Comparison of ENCODE assay signal across 18 cellular contexts in genomic region chr10:14761372-14761771, GRCh38.
"Had no signal": no experiment of that assay in that cellular context is flagged by ENCODE, and none has a peak within 500 bp of the region (broad histone marks: within the 10 kb centered on the region; RNA-seq: fewer than 3 reads in every experiment).

No MANE protein-coding gene starts in this region.

- H3K4me3 Mint-ChIP-seq: activated CD4-positive, alpha-beta T cell treated with anti-CD3 and anti-CD28 coated beads for 36 hours; activated T-helper 1 cell treated with anti-CD3 and anti-CD28 coated beads, Interleukin-12 subunit alpha, Interleukin-12 subunit beta, Interleukin-2, Interleukin-4 antibody, amounts not matched to agents 30 ng/mL and 10 ng/mL and 1 ng/mL, durations not matched to agents 14 hours and 24 hours and 36 hours; mesothelial cell of epicardium; nephron progenitor cell; stimulated activated effector memory CD8-positive, alpha-beta T cell treated with anti-CD3 and anti-CD28 coated beads, Interleukin-12 subunit alpha, Interleukin-12 subunit beta, amount 100 ng/mL, for 72 hours had no signal

- H3K36me3 Mint-ChIP-seq: activated naive CD4-positive, alpha-beta T cell treated with anti-CD3 and anti-CD28 coated beads, Interleukin-2, amount 50 U/mL, for 72 hours; mesothelial cell of epicardium; stimulated activated effector memory CD8-positive, alpha-beta T cell treated with anti-CD3 and anti-CD28 coated beads, Interleukin-12 subunit alpha, Interleukin-12 subunit beta, amount 100 ng/mL, for 72 hours had no signal

- DNase-seq: activated CD4-positive, alpha-beta T cell treated with anti-CD3 and anti-CD28 coated beads for 36 hours; activated CD4-positive, alpha-beta T cell treated with anti-CD3 and anti-CD28 coated beads, Interleukin-2, amount 50 U/mL, for 48 hours; activated gamma-delta T cell treated with Interleukin-2 at 50 U/mL for 16 hours; activated T-cell treated with anti-CD3 and anti-CD28 coated beads for 4 hours; adrenal gland; kidney; nephron progenitor cell; nucleus accumbens; posterior cingulate gyrus; sigmoid colon; stimulated activated CD4-positive, alpha-beta T cell treated with anti-CD3 and anti-CD28 coated beads, Interleukin-4, amount 100 ng/mL, for 24 hours; upper lobe of left lung; WERI-Rb-1 had no signal

- H3K27me3 Mint-ChIP-seq: activated CD4-positive, alpha-beta T cell treated with anti-CD3 and anti-CD28 coated beads for 36 hours had no signal

- H3K27ac Mint-ChIP-seq: activated CD4-positive, alpha-beta T cell treated with anti-CD3 and anti-CD28 coated beads for 36 hours; activated naive CD4-positive, alpha-beta T cell treated with anti-CD3 and anti-CD28 coated beads, Interleukin-2, amount 50 U/mL, for 72 hours; activated T-helper 1 cell treated with anti-CD3 and anti-CD28 coated beads, Interleukin-12 subunit alpha, Interleukin-12 subunit beta, Interleukin-2, Interleukin-4 antibody, amounts not matched to agents 30 ng/mL and 10 ng/mL and 1 ng/mL, durations not matched to agents 14 hours and 24 hours and 36 hours; mesothelial cell of epicardium; nephron progenitor cell; stimulated activated effector memory CD8-positive, alpha-beta T cell treated with anti-CD3 and anti-CD28 coated beads, Interleukin-12 subunit alpha, Interleukin-12 subunit beta, amount 100 ng/mL, for 72 hours had no signal

- H3K9me3 Mint-ChIP-seq: activated naive CD4-positive, alpha-beta T cell treated with anti-CD3 and anti-CD28 coated beads, Interleukin-2, amount 50 U/mL, for 72 hours; activated T-helper 1 cell treated with anti-CD3 and anti-CD28 coated beads, Interleukin-12 subunit alpha, Interleukin-12 subunit beta, Interleukin-2, Interleukin-4 antibody, amounts not matched to agents 30 ng/mL and 10 ng/mL and 1 ng/mL, durations not matched to agents 14 hours and 24 hours and 36 hours; stimulated activated effector memory CD8-positive, alpha-beta T cell treated with anti-CD3 and anti-CD28 coated beads, Interleukin-12 subunit alpha, Interleukin-12 subunit beta, amount 100 ng/mL, for 72 hours had no signal

- ATAC-seq: activated CD4-positive, alpha-beta T cell treated with anti-CD3 and anti-CD28 coated beads for 36 hours; activated naive CD4-positive, alpha-beta T cell treated with anti-CD3 and anti-CD28 coated beads, Interleukin-2, amount 50 U/mL, for 72 hours; left lobe of liver; stimulated activated effector memory CD8-positive, alpha-beta T cell treated with anti-CD3 and anti-CD28 coated beads, Interleukin-12 subunit alpha, Interleukin-12 subunit beta, amount 100 ng/mL, for 72 hours had no signal
